8 cellular contexts compared by ENCODE assay signal in the genomic region with DNA sequence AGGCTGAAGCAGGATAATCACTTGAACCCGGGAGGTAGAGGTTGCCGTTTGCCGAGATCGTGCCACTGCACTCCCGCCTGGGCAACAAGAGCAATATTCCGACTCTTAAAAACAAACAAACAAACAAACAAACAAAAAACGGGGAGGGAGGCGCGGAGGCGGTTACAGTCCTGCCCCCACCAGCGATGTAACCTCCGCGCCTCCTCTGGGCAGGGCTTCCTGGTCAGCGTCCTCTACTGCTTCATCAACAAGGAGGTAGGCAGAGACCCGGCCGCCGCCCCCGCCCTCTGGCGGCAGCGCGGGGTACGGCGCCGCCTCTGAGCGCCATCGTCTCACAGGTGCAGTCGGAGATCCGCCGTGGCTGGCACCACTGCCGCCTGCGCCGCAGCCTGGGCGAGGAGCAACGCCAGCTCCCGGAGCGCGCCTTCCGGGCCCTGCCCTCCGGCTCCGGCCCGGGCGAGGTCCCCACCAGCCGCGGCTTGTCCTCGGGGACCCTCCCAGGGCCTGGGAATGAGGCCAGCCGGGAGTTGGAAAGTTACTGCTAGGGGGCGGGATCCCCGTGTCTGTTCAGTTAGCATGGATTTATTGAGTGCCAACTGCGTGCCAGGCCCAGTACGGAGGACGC. TPM values are rescaled to one million over a fixed set of nuclear protein-coding genes. Genes with fewer than 3 reads are reported as not detected.
DNase-seq lines count a peak whose midpoint lies in the region; ATAC-seq lines count a peak whose summit lies in the region.

No MANE protein-coding gene starts in this region.

- ATAC-seq in CD4-positive, CD25-positive, alpha-beta regulatory T cell (ENCODE audit: low read depth in 2 of 2), result peak; percentile 86 to 89
- ATAC-seq in GM19467 (IDR thresholded peaks at IDR 0.05; ENCODE audit: unreplicated experiment), result peak; percentile 69
- ATAC-seq in esophagus mucosa, result peak; percentile 87

- DNase-seq in CD4-positive, CD25-positive, alpha-beta regulatory T cell, result peak; percentile 79 to 91 (median 86)
- DNase-seq in Jurkat, Clone E6-1 (ENCODE audit: low read depth, low spot score), result peak; percentile 71
- DNase-seq in OCI-M1 (lab: John Stamatoyannopoulos, UW), result peak; percentile 94
- DNase-seq in activated T-cell treated with anti-CD3 and anti-CD28 coated beads, Interleukin-2, amount 50 U/mL, for 48 hours, result peak; percentile 90 to 94
- peak; percentile 68 for DNase-seq in stimulated activated CD8-positive, alpha-beta memory T cell treated with anti-CD3 and anti-CD28 coated beads, Interleukin-7, amount 100 ng/mL, for 24 hours (ENCODE audit: low read depth)

- H3K27me3 Mint-ChIP-seq in CD4-positive, CD25-positive, alpha-beta regulatory T cell, result no peaks in the 10 kb centered on the region

- H3K9me3 ChIP-seq in CD4-positive, CD25-positive, alpha-beta regulatory T cell (ENCODE audit: control insufficient read depth in 2 of 2, low read length in 2 of 2), result no peaks in the 10 kb centered on the region
- no peaks in the 10 kb centered on the region for H3K9me3 ChIP-seq in muscle layer of duodenum (ENCODE audit: control insufficient read depth in 1 of 2, low read length in 2 of 2)

- peaks cover 21% of the 10 kb centered on the region for H3K36me3 ChIP-seq in CD4-positive, CD25-positive, alpha-beta regulatory T cell (ENCODE audit: control insufficient read depth, insufficient read depth, low read length)
- H3K36me3 ChIP-seq in muscle layer of duodenum (ENCODE audit: control insufficient read depth in 1 of 2, insufficient read depth in 2 of 2, low read length in 2 of 2), result peaks cover 3 to 26% of the 10 kb centered on the region in 2 donors

- no peaks in the 10 kb centered on the region for H3K27me3 ChIP-seq in CD4-positive, CD25-positive, alpha-beta regulatory T cell (ENCODE audit: control insufficient read depth, insufficient read depth, low read length)
- peaks cover 14% of the 10 kb centered on the region for H3K27me3 ChIP-seq in muscle layer of duodenum (ENCODE audit: low read depth, low read length)

- H3K27ac Mint-ChIP-seq in CD4-positive, CD25-positive, alpha-beta regulatory T cell, result peak overlapping the region in 2 of 3 donors; percentile 42 to 93

- peak overlapping the region; percentile 52 for H3K27ac ChIP-seq in CD4-positive, CD25-positive, alpha-beta regulatory T cell (ENCODE audit: insufficient read depth, low read length, poor library complexity, severe bottlenecking)
- no peak overlapping the region for H3K27ac ChIP-seq in muscle layer of duodenum (ENCODE audit: low read length)

- H3K4me3 ChIP-seq in CD4-positive, CD25-positive, alpha-beta regulatory T cell (ENCODE audit: low read depth, low read length), result peak overlapping the region; percentile 44
- H3K4me3 ChIP-seq in Jurkat, Clone E6-1 (ENCODE audit: low read length), result peak overlapping the region; percentile 44
- H3K4me3 ChIP-seq in muscle layer of duodenum (ENCODE audit: low read depth in 1 of 2, low read length in 2 of 2), result peak overlapping the region; percentile 9 to 66

- peaks cover 4% of the 10 kb centered on the region for H3K36me3 Mint-ChIP-seq in CD4-positive, CD25-positive, alpha-beta regulatory T cell

- peaks cover 28% of the 10 kb centered on the region for H3K4me1 ChIP-seq in CD4-positive, CD25-positive, alpha-beta regulatory T cell (ENCODE audit: control insufficient read depth, insufficient read depth, low read length, poor library complexity, severe bottlenecking)
- H3K4me1 ChIP-seq in muscle layer of duodenum (ENCODE audit: control insufficient read depth in 1 of 2, insufficient read depth in 2 of 2, low read length in 2 of 2), result peaks cover 0 to 19% of the 10 kb centered on the region in 2 donors

- peaks cover 0 to 36% (median 14%) of the 10 kb centered on the region in 4 donors for H3K4me1 Mint-ChIP-seq in CD4-positive, CD25-positive, alpha-beta regulatory T cell

- no peaks in the 10 kb centered on the region for H3K9me3 Mint-ChIP-seq in CD4-positive, CD25-positive, alpha-beta regulatory T cell

- peak overlapping the region; percentile 83 to 91 (median 87) for H3K4me3 Mint-ChIP-seq in CD4-positive, CD25-positive, alpha-beta regulatory T cell

RNA-seq across cellular contexts. Expression of a gene that starts 10.2 kb away (rescaled TPM):
- total RNA-seq in CD4-positive, CD25-positive, alpha-beta regulatory T cell, result 271 TPM
- 1,000 to 10,000 TPM; 1,054 to 1,255 (median 1,105) TPM for polyA plus RNA-seq in CD4-positive, CD25-positive, alpha-beta regulatory T cell
- polyA plus RNA-seq in Jurkat, Clone E6-1 (2012; ENCODE audit: insufficient read depth, insufficient read length), result 1,119 TPM
- 387 TPM for total RNA-seq in esophagus mucosa

RNA-seq across cellular contexts. Expression of a gene that starts 11.0 kb away (rescaled TPM):
- 10.0 TPM for total RNA-seq in CD4-positive, CD25-positive, alpha-beta regulatory T cell
- polyA plus RNA-seq in CD4-positive, CD25-positive, alpha-beta regulatory T cell, result 1 to 10 TPM in 1 of 4 donors, under 1 TPM in 3; 0.37 to 1.1 (median 0.52) TPM
- 9.1 TPM for polyA plus RNA-seq in Jurkat, Clone E6-1 (2012; ENCODE audit: insufficient read depth, insufficient read length)
- 5.7 TPM for total RNA-seq in esophagus mucosa

RNA-seq across cellular contexts. Expression of a gene that starts 13.5 kb away (rescaled TPM):
- total RNA-seq in CD4-positive, CD25-positive, alpha-beta regulatory T cell, result 9.3 TPM
- under 1 TPM in 3 of 4 donors, not detected in 1; 0.15 to 0.19 (median 0.17) TPM for polyA plus RNA-seq in CD4-positive, CD25-positive, alpha-beta regulatory T cell
- 5.5 TPM for polyA plus RNA-seq in Jurkat, Clone E6-1 (2012; ENCODE audit: insufficient read depth, insufficient read length)
- 0.16 TPM for total RNA-seq in esophagus mucosa

RNA-seq across cellular contexts. Expression of a gene that starts 42.3 kb away (rescaled TPM):
- total RNA-seq in CD4-positive, CD25-positive, alpha-beta regulatory T cell, result 90.0 TPM
- polyA plus RNA-seq in CD4-positive, CD25-positive, alpha-beta regulatory T cell, result 10 to 100 TPM; 15.1 to 23.8 (median 18.3) TPM
- polyA plus RNA-seq in Jurkat, Clone E6-1 (2012; ENCODE audit: insufficient read depth, insufficient read length), result 44.6 TPM
- 85.4 TPM for total RNA-seq in esophagus mucosa

RNA-seq across cellular contexts. Expression of a gene that starts 49.2 kb away (rescaled TPM):
- total RNA-seq in CD4-positive, CD25-positive, alpha-beta regulatory T cell, result 26.5 TPM
- polyA plus RNA-seq in CD4-positive, CD25-positive, alpha-beta regulatory T cell, result 10 to 100 TPM in 3 of 4 donors, 1 to 10 TPM in 1; 8.0 to 12.0 (median 10.5) TPM
- polyA plus RNA-seq in Jurkat, Clone E6-1 (2012; ENCODE audit: insufficient read depth, insufficient read length), result 11.5 TPM
- 30.3 TPM for total RNA-seq in esophagus mucosa
